1 cellular context compared by ENCODE assay signal in the genomic region with DNA sequence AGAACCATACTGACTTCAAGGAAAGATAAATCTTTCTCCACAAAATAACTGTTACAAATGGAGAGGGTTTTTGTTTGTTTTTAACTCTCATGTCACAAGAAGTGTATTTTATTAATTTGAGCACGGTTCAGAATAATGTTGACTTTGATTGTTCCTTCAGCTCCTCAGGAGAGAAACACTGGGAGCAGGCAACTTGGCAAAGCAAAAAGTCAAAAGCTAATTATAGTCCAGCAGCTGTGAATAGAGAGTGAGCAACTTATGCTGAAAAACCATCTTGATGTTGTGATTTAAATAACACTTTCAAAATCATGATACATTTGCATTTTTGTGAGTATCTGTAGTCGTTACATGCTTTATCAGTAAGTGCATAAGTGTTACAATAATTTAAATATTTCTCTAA.
TF ChIP-seq lines count a peak whose summit lies in the region.

No MANE protein-coding gene starts in this region.

TF ChIP-seq in GM23338, 12 proteins besides CTCF, POLR2A, EP300 and RAD21 (continued from another document):
- no peak for TF ChIP-seq CREB1 (CRISPR knock-in tag; IDR thresholded peaks at IDR 0.05; ENCODE audit: low read depth)
- no peak for TF ChIP-seq EZH2phosphoT487 (IDR thresholded peaks at IDR 0.05; ENCODE audit: unreplicated experiment)
- TF ChIP-seq, protein P1, sequence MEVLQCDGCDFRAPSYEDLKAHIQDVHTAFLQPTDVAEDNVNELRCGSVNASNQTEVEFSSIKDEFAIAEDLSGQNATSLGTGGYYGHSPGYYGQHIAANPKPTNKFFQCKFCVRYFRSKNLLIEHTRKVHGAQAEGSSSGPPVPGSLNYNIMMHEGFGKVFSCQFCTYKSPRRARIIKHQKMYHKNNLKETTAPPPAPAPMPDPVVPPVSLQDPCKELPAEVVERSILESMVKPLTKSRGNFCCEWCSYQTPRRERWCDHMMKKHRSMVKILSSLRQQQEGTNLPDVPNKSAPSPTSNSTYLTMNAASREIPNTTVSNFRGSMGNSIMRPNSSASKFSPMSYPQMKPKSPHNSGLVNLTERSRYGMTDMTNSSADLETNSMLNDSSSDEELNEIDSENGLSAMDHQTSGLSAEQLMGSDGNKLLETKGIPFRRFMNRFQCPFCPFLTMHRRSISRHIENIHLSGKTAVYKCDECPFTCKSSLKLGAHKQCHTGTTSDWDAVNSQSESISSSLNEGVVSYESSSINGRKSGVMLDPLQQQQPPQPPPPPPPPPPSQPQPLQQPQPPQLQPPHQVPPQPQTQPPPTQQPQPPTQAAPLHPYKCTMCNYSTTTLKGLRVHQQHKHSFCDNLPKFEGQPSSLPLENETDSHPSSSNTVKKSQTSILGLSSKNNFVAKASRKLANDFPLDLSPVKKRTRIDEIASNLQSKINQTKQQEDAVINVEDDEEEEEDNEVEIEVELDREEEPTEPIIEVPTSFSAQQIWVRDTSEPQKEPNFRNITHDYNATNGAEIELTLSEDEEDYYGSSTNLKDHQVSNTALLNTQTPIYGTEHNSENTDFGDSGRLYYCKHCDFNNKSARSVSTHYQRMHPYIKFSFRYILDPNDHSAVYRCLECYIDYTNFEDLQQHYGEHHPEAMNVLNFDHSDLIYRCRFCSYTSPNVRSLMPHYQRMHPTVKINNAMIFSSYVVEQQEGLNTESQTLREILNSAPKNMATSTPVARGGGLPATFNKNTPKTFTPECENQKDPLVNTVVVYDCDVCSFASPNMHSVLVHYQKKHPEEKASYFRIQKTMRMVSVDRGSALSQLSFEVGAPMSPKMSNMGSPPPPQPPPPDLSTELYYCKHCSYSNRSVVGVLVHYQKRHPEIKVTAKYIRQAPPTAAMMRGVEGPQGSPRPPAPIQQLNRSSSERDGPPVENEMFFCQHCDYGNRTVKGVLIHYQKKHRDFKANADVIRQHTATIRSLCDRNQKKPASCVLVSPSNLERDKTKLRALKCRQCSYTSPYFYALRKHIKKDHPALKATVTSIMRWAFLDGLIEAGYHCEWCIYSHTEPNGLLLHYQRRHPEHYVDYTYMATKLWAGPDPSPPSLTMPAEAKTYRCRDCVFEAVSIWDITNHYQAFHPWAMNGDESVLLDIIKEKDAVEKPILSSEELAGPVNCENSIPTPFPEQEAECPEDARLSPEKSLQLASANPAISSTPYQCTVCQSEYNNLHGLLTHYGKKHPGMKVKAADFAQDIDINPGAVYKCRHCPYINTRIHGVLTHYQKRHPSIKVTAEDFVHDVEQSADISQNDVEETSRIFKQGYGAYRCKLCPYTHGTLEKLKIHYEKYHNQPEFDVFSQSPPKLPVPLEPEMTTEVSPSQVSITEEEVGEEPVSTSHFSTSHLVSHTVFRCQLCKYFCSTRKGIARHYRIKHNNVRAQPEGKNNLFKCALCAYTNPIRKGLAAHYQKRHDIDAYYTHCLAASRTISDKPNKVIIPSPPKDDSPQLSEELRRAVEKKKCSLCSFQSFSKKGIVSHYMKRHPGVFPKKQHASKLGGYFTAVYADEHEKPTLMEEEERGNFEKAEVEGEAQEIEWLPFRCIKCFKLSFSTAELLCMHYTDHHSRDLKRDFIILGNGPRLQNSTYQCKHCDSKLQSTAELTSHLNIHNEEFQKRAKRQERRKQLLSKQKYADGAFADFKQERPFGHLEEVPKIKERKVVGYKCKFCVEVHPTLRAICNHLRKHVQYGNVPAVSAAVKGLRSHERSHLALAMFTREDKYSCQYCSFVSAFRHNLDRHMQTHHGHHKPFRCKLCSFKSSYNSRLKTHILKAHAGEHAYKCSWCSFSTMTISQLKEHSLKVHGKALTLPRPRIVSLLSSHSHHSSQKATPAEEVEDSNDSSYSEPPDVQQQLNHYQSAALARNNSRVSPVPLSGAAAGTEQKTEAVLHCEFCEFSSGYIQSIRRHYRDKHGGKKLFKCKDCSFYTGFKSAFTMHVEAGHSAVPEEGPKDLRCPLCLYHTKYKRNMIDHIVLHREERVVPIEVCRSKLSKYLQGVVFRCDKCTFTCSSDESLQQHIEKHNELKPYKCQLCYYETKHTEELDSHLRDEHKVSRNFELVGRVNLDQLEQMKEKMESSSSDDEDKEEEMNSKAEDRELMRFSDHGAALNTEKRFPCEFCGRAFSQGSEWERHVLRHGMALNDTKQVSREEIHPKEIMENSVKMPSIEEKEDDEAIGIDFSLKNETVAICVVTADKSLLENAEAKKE (CRISPR knock-in tag; IDR thresholded peaks at IDR 0.05), result no peak
- TF ChIP-seq, protein P2, sequence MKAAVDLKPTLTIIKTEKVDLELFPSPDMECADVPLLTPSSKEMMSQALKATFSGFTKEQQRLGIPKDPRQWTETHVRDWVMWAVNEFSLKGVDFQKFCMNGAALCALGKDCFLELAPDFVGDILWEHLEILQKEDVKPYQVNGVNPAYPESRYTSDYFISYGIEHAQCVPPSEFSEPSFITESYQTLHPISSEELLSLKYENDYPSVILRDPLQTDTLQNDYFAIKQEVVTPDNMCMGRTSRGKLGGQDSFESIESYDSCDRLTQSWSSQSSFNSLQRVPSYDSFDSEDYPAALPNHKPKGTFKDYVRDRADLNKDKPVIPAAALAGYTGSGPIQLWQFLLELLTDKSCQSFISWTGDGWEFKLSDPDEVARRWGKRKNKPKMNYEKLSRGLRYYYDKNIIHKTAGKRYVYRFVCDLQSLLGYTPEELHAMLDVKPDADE (IDR thresholded peaks at IDR 0.05), result no peak
- TF ChIP-seq ZNF331 (CRISPR knock-in tag; IDR thresholded peaks at IDR 0.05; ENCODE audit: low read depth), result no peak
